20 cellular contexts compared by ENCODE assay signal in genomic region chr6:26613201-26613600, GRCh38. TPM values are rescaled to one million over a fixed set of nuclear protein-coding genes. Genes with fewer than 3 reads are reported as not detected.
DNase-seq lines count a peak whose midpoint lies in the region; ATAC-seq and TF ChIP-seq lines count a peak whose summit lies in the region.
"Had no signal": no experiment of that assay in that cellular context is flagged by ENCODE, and none has a peak within 500 bp of the region (broad histone marks: within the 10 kb centered on the region; RNA-seq: fewer than 3 reads in every experiment).

No MANE protein-coding gene starts in this region.

- H3K27ac Mint-ChIP-seq in T-helper 1 cell treated with Interleukin-12 subunit alpha and Interleukin-12 subunit beta and Interleukin-4 antibody, amounts not matched to agents 30 μg/mL and 1 μg/mL, for 36 hours: peak overlapping the region; percentile 49
- H3K27ac Mint-ChIP-seq in T-helper 17 cell (peak overlapping the region; percentile 79), HFFc6 (no peak overlapping the region)
- H3K27ac Mint-ChIP-seq: activated CD4-positive, alpha-beta memory T cell treated with anti-CD3 and anti-CD28 coated beads for 36 hours had no signal

- no peak overlapping the region for H3K4me2 ChIP-seq in parathyroid adenoma (ENCODE audit: low read length)
- H3K4me2 ChIP-seq: BLaER1 treated with 17β-estradiol and CSF1 and Interleukin-3, amounts not matched to agents 10 nM and 100 nM had no signal

- H3K4me3 ChIP-seq in iPS-11a (ENCODE audit: low read depth, low read length): peak overlapping the region; percentile 72
- no peak overlapping the region for H3K4me3 ChIP-seq in parathyroid adenoma (ENCODE audit: low read depth, low read length)
- no peak overlapping the region for H3K4me3 ChIP-seq in right lobe of liver
- H3K4me3 ChIP-seq: BLaER1 treated with 17β-estradiol and CSF1 and Interleukin-3, amounts not matched to agents 10 nM and 100 nM; ovary; SJCRH30 had no signal

- no peaks in the 10 kb centered on the region for H3K79me2 ChIP-seq in parathyroid adenoma

- no peaks in the 10 kb centered on the region for H3K9me3 ChIP-seq in T-helper 17 cell (ENCODE audit: control insufficient read depth, low read length, poor library complexity, severe bottlenecking)
- no peaks in the 10 kb centered on the region for H3K9me3 ChIP-seq in parathyroid adenoma (ENCODE audit: control insufficient read depth, low read length)
- H3K9me3 ChIP-seq in right lobe of liver: no peaks in the 10 kb centered on the region
- H3K9me3 ChIP-seq: ovary, SJCRH30 had no signal

- 39% methylated on average over 14 of the region's 19 CpGs for WGBS in right lobe of liver (ENCODE audit: insufficient coverage, low coverage, low lambda C conversion rate, missing lambda C conversion rate)

- no peak for TF ChIP-seq POLR2A in right lobe of liver (IDR thresholded peaks at IDR 0.05)

- H3K36me3 Mint-ChIP-seq in T-helper 1 cell treated with Interleukin-12 subunit alpha and Interleukin-12 subunit beta and Interleukin-4 antibody, amounts not matched to agents 30 μg/mL and 1 μg/mL, for 36 hours (ENCODE audit: low read depth): peaks cover 2% of the 10 kb centered on the region
- H3K36me3 Mint-ChIP-seq in T-helper 17 cell (ENCODE audit: low read depth): no peaks in the 10 kb centered on the region
- no peaks in the 10 kb centered on the region for H3K36me3 Mint-ChIP-seq in HFFc6 (ENCODE audit: low read depth)
- H3K36me3 Mint-ChIP-seq: activated CD4-positive, alpha-beta memory T cell treated with anti-CD3 and anti-CD28 coated beads for 36 hours had no signal

- DNase-seq in T-helper 1 cell: no peak
- no peak for DNase-seq in T-helper 17 cell
- no peak for DNase-seq in right lobe of liver
- DNase-seq in HFFc6: no peak
- DNase-seq: anterior cingulate cortex, DMS79, mesenchymal stem cell, NCI-H1930, NCI-H510A, ovary, SJCRH30, transverse colon had no signal

- H3K27me3 ChIP-seq in parathyroid adenoma (ENCODE audit: control insufficient read depth, insufficient read depth, low read length) (no peaks in the 10 kb centered on the region), right lobe of liver (peaks cover 0 to 9% of the 10 kb centered on the region in 2 donors)
- H3K27me3 ChIP-seq: ovary, SJCRH30 had no signal

- no peak overlapping the region for H3K27ac ChIP-seq in parathyroid adenoma
- H3K27ac ChIP-seq in right lobe of liver: no peak overlapping the region
- H3K27ac ChIP-seq: 22Rv1; BLaER1 treated with 17β-estradiol and CSF1 and Interleukin-3, amounts not matched to agents 10 nM and 100 nM; ovary; SJCRH30; skin epidermis; transverse colon had no signal

- no peak overlapping the region for H3K4me3 Mint-ChIP-seq in T-helper 1 cell treated with Interleukin-12 subunit alpha and Interleukin-12 subunit beta and Interleukin-4 antibody, amounts not matched to agents 30 μg/mL and 1 μg/mL, for 36 hours
- H3K4me3 Mint-ChIP-seq in T-helper 17 cell: peak overlapping the region; percentile 41
- no peak overlapping the region for H3K4me3 Mint-ChIP-seq in HFFc6

- ATAC-seq in T-helper 17 cell (no peak), HG02981 (IDR thresholded peaks at IDR 0.05; ENCODE audit: unreplicated experiment) (no peak), right lobe of liver (no peak)

- intact Hi-C loops in right lobe of liver (cut with DNase I): no loop called here

- peaks cover 7% of the 10 kb centered on the region for H3K4me1 Mint-ChIP-seq in T-helper 1 cell treated with Interleukin-12 subunit alpha and Interleukin-12 subunit beta and Interleukin-4 antibody, amounts not matched to agents 30 μg/mL and 1 μg/mL, for 36 hours (ENCODE audit: low read depth)
- H3K4me1 Mint-ChIP-seq in T-helper 17 cell (peaks cover 9% of the 10 kb centered on the region), HFFc6 (ENCODE audit: low read depth) (no peaks in the 10 kb centered on the region)

- H3K4me1 ChIP-seq in parathyroid adenoma (no peaks in the 10 kb centered on the region), right lobe of liver (peaks cover 0 to 12% (median 0%) of the 10 kb centered on the region in 4 donors)
- H3K4me1 ChIP-seq: BLaER1 treated with 17β-estradiol and CSF1 and Interleukin-3, amounts not matched to agents 10 nM and 100 nM; SJCRH30 had no signal

- peaks cover 5% of the 10 kb centered on the region for H3K9me3 Mint-ChIP-seq in T-helper 1 cell treated with Interleukin-12 subunit alpha and Interleukin-12 subunit beta and Interleukin-4 antibody, amounts not matched to agents 30 μg/mL and 1 μg/mL, for 36 hours
- H3K9me3 Mint-ChIP-seq in HFFc6: no peaks in the 10 kb centered on the region; the same call in 1 of the 2 replicates

- H3K36me3 ChIP-seq in parathyroid adenoma (ENCODE audit: control insufficient read depth, insufficient read depth, low read length) (no peaks in the 10 kb centered on the region), right lobe of liver (no peaks in the 10 kb centered on the region)
- H3K36me3 ChIP-seq: ovary, SJCRH30, transverse colon had no signal

- H3K27me3 Mint-ChIP-seq in T-helper 1 cell treated with Interleukin-12 subunit alpha and Interleukin-12 subunit beta and Interleukin-4 antibody, amounts not matched to agents 30 μg/mL and 1 μg/mL, for 36 hours (ENCODE audit: low read depth): peaks cover 57% of the 10 kb centered on the region
- H3K27me3 Mint-ChIP-seq in T-helper 17 cell (peaks cover 38% of the 10 kb centered on the region), HFFc6 (ENCODE audit: insufficient read depth) (peaks cover 29% of the 10 kb centered on the region)

- no peak for TF ChIP-seq CTCF in parathyroid adenoma (IDR thresholded peaks at IDR 0.05)
- no peak for TF ChIP-seq CTCF in right lobe of liver (IDR thresholded peaks at IDR 0.05)
- TF ChIP-seq CTCF in HFFc6 (IDR thresholded peaks at IDR 0.05): no peak

- no peak overlapping the region for H3K9ac ChIP-seq in parathyroid adenoma
- H3K9ac ChIP-seq: BLaER1 treated with 17β-estradiol and CSF1 and Interleukin-3, amounts not matched to agents 10 nM and 100 nM had no signal

- H2AFZ ChIP-seq in parathyroid adenoma: peak overlapping the region; percentile 54

RNA-seq across cellular contexts. Expression of gene ABT1, which starts 16.4 kb away (rescaled TPM):
- total RNA-seq in T-helper 17 cell (10 to 100 TPM; 25.0 to 28.4 TPM), right lobe of liver (1 to 10 TPM; 5.0 to 9.2 (median 7.0) TPM)
- total RNA-seq in HFFc6 (2021; fragmentation: NEBNext Ultra II Directional; extraction: Animal tissue kit (Norgen Biotek cat#: 25700)): 10 to 100 TPM; 14.2 to 17.2 (median 15.5) TPM

RNA-seq across cellular contexts. Expression of gene ZNF322, which starts 46.3 kb away (rescaled TPM):
- total RNA-seq in T-helper 17 cell: 1 to 10 TPM; 3.1 to 4.4 TPM
- 10 to 100 TPM in 1 of 6 experiments, 1 to 10 TPM in 5; 2.9 to 10.3 (median 8.6) TPM for total RNA-seq in right lobe of liver
- total RNA-seq in HFFc6 (2021; fragmentation: NEBNext Ultra II Directional; extraction: Animal tissue kit (Norgen Biotek cat#: 25700)): 10 to 100 TPM; 15.1 to 17.7 (median 16.3) TPM
